Comparison of ENCODE assay signal across 19 cellular contexts in the genomic region with DNA sequence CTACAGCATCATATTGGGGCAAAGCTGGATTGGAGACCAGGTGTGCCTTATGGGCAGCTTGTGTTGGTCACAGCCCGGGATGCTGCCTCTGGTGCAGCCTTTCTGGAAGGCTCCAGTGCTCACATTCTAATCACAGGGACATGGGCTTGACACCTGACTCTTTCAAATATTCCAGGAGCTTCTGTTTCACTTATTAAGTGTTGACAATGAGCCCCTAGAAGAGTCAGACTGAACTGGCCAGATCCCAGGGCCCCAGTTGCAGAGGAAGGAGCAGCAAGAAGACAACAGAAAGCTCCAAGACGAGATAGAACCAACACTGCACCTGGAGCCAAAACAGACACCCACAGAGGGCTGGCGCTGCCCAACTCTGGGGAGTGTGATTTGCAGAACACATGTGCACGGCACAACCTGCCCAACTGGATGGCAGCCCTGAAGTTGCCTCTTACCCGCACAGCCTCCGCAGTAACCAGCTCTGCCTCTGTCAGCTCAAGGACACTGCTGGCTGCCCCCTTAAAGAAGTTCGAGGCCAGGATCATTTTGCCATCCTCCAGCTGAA. TPM values are rescaled to one million over a fixed set of nuclear protein-coding genes. Genes with fewer than 3 reads are reported as not detected.
"Had no signal": no experiment of that assay in that cellular context is flagged by ENCODE, and none has a peak within 500 bp of the region (broad histone marks: within the 10 kb centered on the region; RNA-seq: fewer than 3 reads in every experiment).

No MANE protein-coding gene starts in this region.

- H3K9me3 Mint-ChIP-seq: activated T-cell treated with anti-CD3 and anti-CD28 coated beads, Interleukin-2, amount 50 U/mL, for 4 hours; immature natural killer cell; naive thymus-derived CD8-positive, alpha-beta T cell; T-helper 1 cell treated with Interleukin-12 subunit alpha and Interleukin-12 subunit beta and Interleukin-4 antibody, amounts not matched to agents 30 μg/mL and 1 μg/mL, for 36 hours had no signal

- H3K4me1 Mint-ChIP-seq: activated CD4-positive, alpha-beta T cell treated with anti-CD3 and anti-CD28 coated beads for 36 hours; immature natural killer cell; naive thymus-derived CD8-positive, alpha-beta T cell had no signal

- H3K36me3 Mint-ChIP-seq: immature natural killer cell; naive thymus-derived CD8-positive, alpha-beta T cell had no signal

- H3K4me3 ChIP-seq: adrenal gland, cardiac muscle cell, skin epidermis had no signal

- H3K36me3 ChIP-seq: adrenal gland, cardiac muscle cell, WERI-Rb-1 had no signal

- H3K27ac ChIP-seq: adrenal gland, cardiac muscle cell, foreskin keratinocyte, skin epidermis, WERI-Rb-1 had no signal

- H3K4me1 ChIP-seq: adrenal gland, foreskin keratinocyte had no signal

- ATAC-seq: activated CD4-positive, alpha-beta T cell treated with anti-CD3 and anti-CD28 coated beads for 36 hours; activated T-cell treated with anti-CD3 and anti-CD28 coated beads, Interleukin-2, amount 50 U/mL, for 4 hours; foreskin keratinocyte; naive thymus-derived CD8-positive, alpha-beta T cell had no signal

- H3K27me3 ChIP-seq: adrenal gland, cardiac muscle cell had no signal

- H3K4me3 Mint-ChIP-seq: activated CD4-positive, alpha-beta T cell treated with anti-CD3 and anti-CD28 coated beads for 36 hours; activated T-cell treated with anti-CD3 and anti-CD28 coated beads, Interleukin-2, amount 50 U/mL, for 4 hours; immature natural killer cell; naive thymus-derived CD8-positive, alpha-beta T cell; T-helper 1 cell treated with Interleukin-12 subunit alpha and Interleukin-12 subunit beta and Interleukin-4 antibody, amounts not matched to agents 30 μg/mL and 1 μg/mL, for 36 hours had no signal

- H3K9me3 ChIP-seq: adrenal gland had no signal

- DNase-seq: activated CD4-positive, alpha-beta T cell treated with anti-CD3 and anti-CD28 coated beads for 36 hours; activated effector memory CD4-positive, alpha-beta T cell treated with Interleukin-2 at 50 U/mL for 16 hours; activated naive CD4-positive, alpha-beta T cell treated with anti-CD3 and anti-CD28 coated beads, Interleukin-2, amount 50 U/mL, for 16 hours; activated T-cell treated with anti-CD3 and anti-CD28 coated beads, Interleukin-2, amount 50 U/mL, for 4 hours; foreskin keratinocyte; glutamatergic neuron; immature natural killer cell; mammary epithelial cell; naive thymus-derived CD8-positive, alpha-beta T cell; stimulated activated CD4-positive, alpha-beta T cell treated with anti-CD3 and anti-CD28 coated beads, Interleukin-4, amount 100 ng/mL, for 24 hours; stimulated activated naive CD4-positive, alpha-beta T cell treated with Interleukin-2 at 50 U/mL for 16 hours; substantia nigra; trophoblast cell; WERI-Rb-1 had no signal

- H3K27me3 Mint-ChIP-seq: naive thymus-derived CD8-positive, alpha-beta T cell had no signal

- H3K27ac Mint-ChIP-seq: activated CD4-positive, alpha-beta T cell treated with anti-CD3 and anti-CD28 coated beads for 36 hours; immature natural killer cell; naive thymus-derived CD8-positive, alpha-beta T cell; T-helper 1 cell treated with Interleukin-12 subunit alpha and Interleukin-12 subunit beta and Interleukin-4 antibody, amounts not matched to agents 30 μg/mL and 1 μg/mL, for 36 hours had no signal

RNA-seq across cellular contexts. Expression of gene ALDH1L1, which starts 30.3 kb away (rescaled TPM):
- total RNA-seq: activated CD8-positive, alpha-beta memory T cell treated with anti-CD3 and anti-CD28 coated beads for 36 hours; naive thymus-derived CD8-positive, alpha-beta T cell had no signal
- polyA plus RNA-seq: immature natural killer cell; naive thymus-derived CD8-positive, alpha-beta T cell had no signal
